ENCODE assay signal across 1 cellular context in the genomic region with DNA sequence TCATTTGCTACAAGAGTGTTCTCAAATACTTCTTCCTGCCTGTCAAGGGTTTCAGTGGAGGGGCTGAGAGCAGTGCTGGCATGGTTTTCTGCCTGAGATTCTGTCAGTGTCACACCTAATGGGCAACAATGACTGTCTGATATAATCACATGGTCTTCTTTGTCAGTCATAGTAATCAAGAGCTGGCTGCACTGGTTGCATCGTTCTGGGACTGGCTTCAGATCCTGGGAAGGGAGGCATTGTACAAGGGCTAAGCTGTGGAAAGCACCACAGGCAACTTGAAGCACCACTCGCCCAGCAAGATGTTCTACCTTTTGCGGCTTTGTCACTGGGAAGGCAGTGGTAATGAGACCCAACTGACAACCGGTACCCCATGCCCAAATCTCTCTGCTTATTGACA.
TF ChIP-seq lines count a peak whose summit lies in the region.

No MANE protein-coding gene starts in this region.

TF ChIP-seq in WTC11, 78 proteins besides CTCF, POLR2A, EP300 and RAD21:
- TF ChIP-seq, protein P1, sequence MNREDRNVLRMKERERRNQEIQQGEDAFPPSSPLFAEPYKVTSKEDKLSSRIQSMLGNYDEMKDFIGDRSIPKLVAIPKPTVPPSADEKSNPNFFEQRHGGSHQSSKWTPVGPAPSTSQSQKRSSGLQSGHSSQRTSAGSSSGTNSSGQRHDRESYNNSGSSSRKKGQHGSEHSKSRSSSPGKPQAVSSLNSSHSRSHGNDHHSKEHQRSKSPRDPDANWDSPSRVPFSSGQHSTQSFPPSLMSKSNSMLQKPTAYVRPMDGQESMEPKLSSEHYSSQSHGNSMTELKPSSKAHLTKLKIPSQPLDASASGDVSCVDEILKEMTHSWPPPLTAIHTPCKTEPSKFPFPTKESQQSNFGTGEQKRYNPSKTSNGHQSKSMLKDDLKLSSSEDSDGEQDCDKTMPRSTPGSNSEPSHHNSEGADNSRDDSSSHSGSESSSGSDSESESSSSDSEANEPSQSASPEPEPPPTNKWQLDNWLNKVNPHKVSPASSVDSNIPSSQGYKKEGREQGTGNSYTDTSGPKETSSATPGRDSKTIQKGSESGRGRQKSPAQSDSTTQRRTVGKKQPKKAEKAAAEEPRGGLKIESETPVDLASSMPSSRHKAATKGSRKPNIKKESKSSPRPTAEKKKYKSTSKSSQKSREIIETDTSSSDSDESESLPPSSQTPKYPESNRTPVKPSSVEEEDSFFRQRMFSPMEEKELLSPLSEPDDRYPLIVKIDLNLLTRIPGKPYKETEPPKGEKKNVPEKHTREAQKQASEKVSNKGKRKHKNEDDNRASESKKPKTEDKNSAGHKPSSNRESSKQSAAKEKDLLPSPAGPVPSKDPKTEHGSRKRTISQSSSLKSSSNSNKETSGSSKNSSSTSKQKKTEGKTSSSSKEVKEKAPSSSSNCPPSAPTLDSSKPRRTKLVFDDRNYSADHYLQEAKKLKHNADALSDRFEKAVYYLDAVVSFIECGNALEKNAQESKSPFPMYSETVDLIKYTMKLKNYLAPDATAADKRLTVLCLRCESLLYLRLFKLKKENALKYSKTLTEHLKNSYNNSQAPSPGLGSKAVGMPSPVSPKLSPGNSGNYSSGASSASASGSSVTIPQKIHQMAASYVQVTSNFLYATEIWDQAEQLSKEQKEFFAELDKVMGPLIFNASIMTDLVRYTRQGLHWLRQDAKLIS (CRISPR knock-in tag; IDR thresholded peaks at IDR 0.05; ENCODE audit: borderline replicate concordance), result no peak
- TF ChIP-seq ZNF671 (CRISPR knock-in tag; IDR thresholded peaks at IDR 0.05) (no peak), ETV6 (CRISPR knock-in tag; IDR thresholded peaks at IDR 0.05) (no peak), NFYB (CRISPR knock-in tag; conservative IDR thresholded peaks at IDR 0.05; ENCODE audit: low read depth) (no peak), OVOL2 (CRISPR knock-in tag; IDR thresholded peaks at IDR 0.05; ENCODE audit: borderline replicate concordance) (no peak), FOXJ3 (CRISPR knock-in tag; IDR thresholded peaks at IDR 0.05; ENCODE audit: borderline replicate concordance) (no peak), ZBTB21 (CRISPR knock-in tag; IDR thresholded peaks at IDR 0.05; ENCODE audit: borderline replicate concordance) (no peak), ZNF423 (CRISPR knock-in tag; IDR thresholded peaks at IDR 0.05) (no peak), RELA (CRISPR knock-in tag; IDR thresholded peaks at IDR 0.05; ENCODE audit: borderline replicate concordance) (no peak)
- TF ChIP-seq, protein P2, sequence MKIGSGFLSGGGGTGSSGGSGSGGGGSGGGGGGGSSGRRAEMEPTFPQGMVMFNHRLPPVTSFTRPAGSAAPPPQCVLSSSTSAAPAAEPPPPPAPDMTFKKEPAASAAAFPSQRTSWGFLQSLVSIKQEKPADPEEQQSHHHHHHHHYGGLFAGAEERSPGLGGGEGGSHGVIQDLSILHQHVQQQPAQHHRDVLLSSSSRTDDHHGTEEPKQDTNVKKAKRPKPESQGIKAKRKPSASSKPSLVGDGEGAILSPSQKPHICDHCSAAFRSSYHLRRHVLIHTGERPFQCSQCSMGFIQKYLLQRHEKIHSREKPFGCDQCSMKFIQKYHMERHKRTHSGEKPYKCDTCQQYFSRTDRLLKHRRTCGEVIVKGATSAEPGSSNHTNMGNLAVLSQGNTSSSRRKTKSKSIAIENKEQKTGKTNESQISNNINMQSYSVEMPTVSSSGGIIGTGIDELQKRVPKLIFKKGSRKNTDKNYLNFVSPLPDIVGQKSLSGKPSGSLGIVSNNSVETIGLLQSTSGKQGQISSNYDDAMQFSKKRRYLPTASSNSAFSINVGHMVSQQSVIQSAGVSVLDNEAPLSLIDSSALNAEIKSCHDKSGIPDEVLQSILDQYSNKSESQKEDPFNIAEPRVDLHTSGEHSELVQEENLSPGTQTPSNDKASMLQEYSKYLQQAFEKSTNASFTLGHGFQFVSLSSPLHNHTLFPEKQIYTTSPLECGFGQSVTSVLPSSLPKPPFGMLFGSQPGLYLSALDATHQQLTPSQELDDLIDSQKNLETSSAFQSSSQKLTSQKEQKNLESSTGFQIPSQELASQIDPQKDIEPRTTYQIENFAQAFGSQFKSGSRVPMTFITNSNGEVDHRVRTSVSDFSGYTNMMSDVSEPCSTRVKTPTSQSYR (CRISPR knock-in tag; IDR thresholded peaks at IDR 0.05), result no peak
- TF ChIP-seq, protein P3, sequence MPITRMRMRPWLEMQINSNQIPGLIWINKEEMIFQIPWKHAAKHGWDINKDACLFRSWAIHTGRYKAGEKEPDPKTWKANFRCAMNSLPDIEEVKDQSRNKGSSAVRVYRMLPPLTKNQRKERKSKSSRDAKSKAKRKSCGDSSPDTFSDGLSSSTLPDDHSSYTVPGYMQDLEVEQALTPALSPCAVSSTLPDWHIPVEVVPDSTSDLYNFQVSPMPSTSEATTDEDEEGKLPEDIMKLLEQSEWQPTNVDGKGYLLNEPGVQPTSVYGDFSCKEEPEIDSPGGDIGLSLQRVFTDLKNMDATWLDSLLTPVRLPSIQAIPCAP (CRISPR knock-in tag; IDR thresholded peaks at IDR 0.05), result no peak
- TF ChIP-seq, protein P4, sequence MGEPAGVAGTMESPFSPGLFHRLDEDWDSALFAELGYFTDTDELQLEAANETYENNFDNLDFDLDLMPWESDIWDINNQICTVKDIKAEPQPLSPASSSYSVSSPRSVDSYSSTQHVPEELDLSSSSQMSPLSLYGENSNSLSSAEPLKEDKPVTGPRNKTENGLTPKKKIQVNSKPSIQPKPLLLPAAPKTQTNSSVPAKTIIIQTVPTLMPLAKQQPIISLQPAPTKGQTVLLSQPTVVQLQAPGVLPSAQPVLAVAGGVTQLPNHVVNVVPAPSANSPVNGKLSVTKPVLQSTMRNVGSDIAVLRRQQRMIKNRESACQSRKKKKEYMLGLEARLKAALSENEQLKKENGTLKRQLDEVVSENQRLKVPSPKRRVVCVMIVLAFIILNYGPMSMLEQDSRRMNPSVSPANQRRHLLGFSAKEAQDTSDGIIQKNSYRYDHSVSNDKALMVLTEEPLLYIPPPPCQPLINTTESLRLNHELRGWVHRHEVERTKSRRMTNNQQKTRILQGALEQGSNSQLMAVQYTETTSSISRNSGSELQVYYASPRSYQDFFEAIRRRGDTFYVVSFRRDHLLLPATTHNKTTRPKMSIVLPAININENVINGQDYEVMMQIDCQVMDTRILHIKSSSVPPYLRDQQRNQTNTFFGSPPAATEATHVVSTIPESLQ (CRISPR knock-in tag; IDR thresholded peaks at IDR 0.05), result no peak
TF ChIP-seq in WTC11: peak in this region for 0.
